ENCODE assay signal across 25 cellular contexts in genomic region chr17:66749217-66749832, GRCh38.
"Had no signal": no experiment of that assay in that cellular context is flagged by ENCODE, and none has a peak within 500 bp of the region (broad histone marks: within the 10 kb centered on the region; RNA-seq: fewer than 3 reads in every experiment).

No MANE protein-coding gene starts in this region.

- H3K27me3 Mint-ChIP-seq: activated CD4-positive, alpha-beta T cell treated with anti-CD3 and anti-CD28 coated beads, Interleukin-2, amount 10 ng/mL, durations not matched to agents 24 days and 14 days; activated naive CD8-positive, alpha-beta T cell treated with anti-CD3 and anti-CD28 coated beads, Interleukin-2, amount 10 ng/mL, durations not matched to agents 7 days and 5 days; effector memory CD8-positive, alpha-beta T cell; T-helper 17 cell had no signal

- H3K36me3 ChIP-seq: ascending aorta had no signal

- H3K27ac Mint-ChIP-seq: activated CD4-positive, alpha-beta T cell treated with anti-CD3 and anti-CD28 coated beads, Interleukin-2, amount 10 ng/mL, durations not matched to agents 24 days and 14 days; activated T-helper 2 cell treated with anti-CD3 and anti-CD28 coated beads, Interferon-gamma antibody, Interleukin-2, Interleukin-4, amounts not matched to agents 10 μg/mL and 5 μg/mL and 100 μg/mL, durations not matched to agents 14 hours and 24 hours and 36 hours; effector memory CD8-positive, alpha-beta T cell; nephron progenitor cell had no signal

- H3K4me1 ChIP-seq: ascending aorta, parathyroid adenoma, transverse colon had no signal

- H3K4me2 ChIP-seq: SK-N-SH, smooth muscle cell had no signal

- H3K4me3 ChIP-seq: ascending aorta, psoas muscle, smooth muscle cell, testis, transverse colon had no signal

- H3K27me3 ChIP-seq: ascending aorta, brain microvascular endothelial cell, testis, transverse colon had no signal

- H3K9me3 ChIP-seq: ascending aorta, psoas muscle, SK-N-SH, testis, transverse colon had no signal

- H3K9me3 Mint-ChIP-seq: activated CD4-positive, alpha-beta T cell treated with anti-CD3 and anti-CD28 coated beads, Interleukin-2, amount 10 ng/mL, durations not matched to agents 24 days and 14 days; activated naive CD8-positive, alpha-beta T cell treated with anti-CD3 and anti-CD28 coated beads, Interleukin-2, amount 10 ng/mL, durations not matched to agents 7 days and 5 days; activated T-helper 2 cell treated with anti-CD3 and anti-CD28 coated beads, Interferon-gamma antibody, Interleukin-2, Interleukin-4, amounts not matched to agents 10 μg/mL and 5 μg/mL and 100 μg/mL, durations not matched to agents 14 hours and 24 hours and 36 hours; effector memory CD8-positive, alpha-beta T cell; nephron progenitor cell had no signal

- DNase-seq: activated CD4-positive, alpha-beta T cell treated with anti-CD3 and anti-CD28 coated beads, Interleukin-2, amount 10 ng/mL, durations not matched to agents 24 days and 14 days; activated CD4-positive, CD25-positive, alpha-beta regulatory T cell treated with anti-CD3 and anti-CD28 coated beads, Interleukin-2, amount 50 U/mL, for 72 hours; activated naive CD8-positive, alpha-beta T cell treated with anti-CD3 and anti-CD28 coated beads, Interleukin-2, amount 10 ng/mL, durations not matched to agents 7 days and 5 days; activated T-cell treated with anti-CD3 and anti-CD28 coated beads for 4 hours; brain microvascular endothelial cell; cortex of kidney; effector memory CD8-positive, alpha-beta T cell; erythroblast; head of caudate nucleus; hippocampal formation; left cardiac atrium; left ventricle myocardium superior; nephron progenitor cell; occipital lobe; psoas muscle; SK-N-SH; stimulated activated naive CD8-positive, alpha-beta T cell treated with anti-CD3 and anti-CD28 coated beads, Interleukin-15, Interleukin-2, amounts not matched to agents 100 U/mL and 50 U/mL, for 24 hours; T-helper 17 cell; T1000; testis; transverse colon had no signal

- H3K9ac ChIP-seq: parathyroid adenoma, SK-N-SH had no signal

- H3K4me3 Mint-ChIP-seq: activated CD4-positive, alpha-beta T cell treated with anti-CD3 and anti-CD28 coated beads, Interleukin-2, amount 10 ng/mL, durations not matched to agents 24 days and 14 days; activated naive CD8-positive, alpha-beta T cell treated with anti-CD3 and anti-CD28 coated beads, Interleukin-2, amount 10 ng/mL, durations not matched to agents 7 days and 5 days; effector memory CD8-positive, alpha-beta T cell; nephron progenitor cell; T-helper 17 cell had no signal

- H3K4me1 Mint-ChIP-seq: activated CD4-positive, alpha-beta T cell treated with anti-CD3 and anti-CD28 coated beads, Interleukin-2, amount 10 ng/mL, durations not matched to agents 24 days and 14 days; activated naive CD8-positive, alpha-beta T cell treated with anti-CD3 and anti-CD28 coated beads, Interleukin-2, amount 10 ng/mL, durations not matched to agents 7 days and 5 days had no signal

- H3K27ac ChIP-seq: ascending aorta, brain microvascular endothelial cell, parathyroid adenoma, psoas muscle, testis, transverse colon had no signal

- ATAC-seq: effector memory CD8-positive, alpha-beta T cell; left cardiac atrium; left ventricle myocardium superior; stimulated activated naive CD8-positive, alpha-beta T cell treated with anti-CD3 and anti-CD28 coated beads, Interleukin-15, Interleukin-2, amounts not matched to agents 100 U/mL and 50 U/mL, for 24 hours; T-helper 17 cell had no signal
